Comparison of ENCODE assay signal across 8 cellular contexts in genomic region chr6:80003841-80004198, GRCh38. TPM values are rescaled to one million over a fixed set of nuclear protein-coding genes. Genes with fewer than 3 reads are reported as not detected.
DNase-seq lines count a peak whose midpoint lies in the region; ATAC-seq and TF ChIP-seq lines count a peak whose summit lies in the region.

No MANE protein-coding gene starts in this region.

- H3K36me3 ChIP-seq in esophagus squamous epithelium (no peaks in the 10 kb centered on the region), neural progenitor cell (peaks cover 26% of the 10 kb centered on the region)

- H3K4me3 Mint-ChIP-seq in activated CD8-positive, alpha-beta T cell treated with anti-CD3 and anti-CD28 coated beads, Interleukin-2, amount 10 ng/mL, durations not matched to agents 7 days and 5 days = peak overlapping the region; percentile 92
- H3K4me3 Mint-ChIP-seq in neural progenitor cell = peak overlapping the region; percentile 98

- ATAC-seq in GM21619 (IDR thresholded peaks at IDR 0.05; ENCODE audit: unreplicated experiment) = peak; percentile 4
- peak; percentile 45 for ATAC-seq in activated CD8-positive, alpha-beta T cell treated with anti-CD3 and anti-CD28 coated beads, Interleukin-2, amount 10 ng/mL, durations not matched to agents 7 days and 5 days
- ATAC-seq in GM18861 (IDR thresholded peaks at IDR 0.05; ENCODE audit: unreplicated experiment) = no peak
- no peak for ATAC-seq in omental fat pad (ENCODE audit: low FRiP score)

- H3K4me3 ChIP-seq in esophagus squamous epithelium (peak overlapping the region; percentile 59 to 79 (median 67)), neural progenitor cell (peak overlapping the region; percentile 90)

- peak overlapping the region; percentile 95 for H2AFZ ChIP-seq in neural progenitor cell (replicated peaks)

- peaks cover 16% of the 10 kb centered on the region for H3F3A ChIP-seq in neural progenitor cell (ENCODE audit: low read depth)

- CTCF ChIA-PET in activated CD8-positive, alpha-beta T cell treated with anti-CD3 and anti-CD28 coated beads, Interleukin-2, amount 10 ng/mL, durations not matched to agents 7 days and 5 days (lab: Charles Lee) = interaction anchor here (0.9 to 13.0 kb wide), 8 partner anchors 16 to 135 kb away, joined by 3 to 108 read pairs (median 6); no protein-coding TSS in a partner anchor

- H3K27ac ChIP-seq in esophagus squamous epithelium (peak overlapping the region; percentile 86 to 94 (median 90)), neural progenitor cell (peak overlapping the region; percentile 61)

- H3K9ac ChIP-seq in neural progenitor cell = peak overlapping the region; percentile 46

- H3K27me3 ChIP-seq in esophagus squamous epithelium (no peaks in the 10 kb centered on the region), neural progenitor cell (no peaks in the 10 kb centered on the region)

- H3K27ac Mint-ChIP-seq in activated CD8-positive, alpha-beta T cell treated with anti-CD3 and anti-CD28 coated beads, Interleukin-2, amount 10 ng/mL, durations not matched to agents 7 days and 5 days = peak overlapping the region; percentile 99
- H3K27ac Mint-ChIP-seq in neural progenitor cell = peak overlapping the region; percentile 83

- H3K4me1 ChIP-seq in esophagus squamous epithelium = peaks cover 6 to 23% (median 14%) of the 10 kb centered on the region in 3 donors
- peaks cover 14% of the 10 kb centered on the region for H3K4me1 ChIP-seq in neural progenitor cell

- H3K79me2 ChIP-seq in neural progenitor cell (ENCODE audit: low read depth) = peaks cover 41% of the 10 kb centered on the region

- H4K20me1 ChIP-seq in neural progenitor cell (ENCODE audit: low read depth) = no peaks in the 10 kb centered on the region

- WGBS in esophagus squamous epithelium, 2 donors = 3 to 4% methylated on average over 9 to 15 of the region's 15 CpGs

- H3K4me1 Mint-ChIP-seq in activated CD8-positive, alpha-beta T cell treated with anti-CD3 and anti-CD28 coated beads, Interleukin-2, amount 10 ng/mL, durations not matched to agents 7 days and 5 days (ENCODE audit: low read depth) = peaks cover 38% of the 10 kb centered on the region
- H3K4me1 Mint-ChIP-seq in neural progenitor cell = peaks cover 28% of the 10 kb centered on the region

- peaks cover 26% of the 10 kb centered on the region for H3K36me3 Mint-ChIP-seq in activated CD8-positive, alpha-beta T cell treated with anti-CD3 and anti-CD28 coated beads, Interleukin-2, amount 10 ng/mL, durations not matched to agents 7 days and 5 days (ENCODE audit: low read depth)
- H3K36me3 Mint-ChIP-seq in neural progenitor cell = peaks cover 8% of the 10 kb centered on the region

- H3K9me3 Mint-ChIP-seq in activated CD8-positive, alpha-beta T cell treated with anti-CD3 and anti-CD28 coated beads, Interleukin-2, amount 10 ng/mL, durations not matched to agents 7 days and 5 days (ENCODE audit: insufficient read depth) = no peaks in the 10 kb centered on the region
- H3K9me3 Mint-ChIP-seq in neural progenitor cell = no peaks in the 10 kb centered on the region

- H3K27me3 Mint-ChIP-seq in activated CD8-positive, alpha-beta T cell treated with anti-CD3 and anti-CD28 coated beads, Interleukin-2, amount 10 ng/mL, durations not matched to agents 7 days and 5 days (ENCODE audit: low read depth) = peaks cover 5% of the 10 kb centered on the region
- no peaks in the 10 kb centered on the region for H3K27me3 Mint-ChIP-seq in neural progenitor cell (ENCODE audit: insufficient read depth, low read depth)

- no peak for TF ChIP-seq POLR2A in esophagus squamous epithelium (IDR thresholded peaks at IDR 0.05)

- POLR2A ChIA-PET in activated CD8-positive, alpha-beta T cell treated with anti-CD3 and anti-CD28 coated beads, Interleukin-2, amount 10 ng/mL, durations not matched to agents 7 days and 5 days (lab: Charles Lee) = interaction anchor here (0.6 to 2.0 kb wide), 11 partner anchors 9 to 103 kb away, joined by 3 to 14 read pairs (median 5); partner anchors contain the start of gene BCKDHB

- peak; percentile 66 for DNase-seq in DMS79 treated with DMSO at 0.1 percent for 48 hours (lab: John Stamatoyannopoulos, UW)
- DNase-seq in NCI-H1105 treated with DMSO at 0.1 percent for 48 hours (lab: John Stamatoyannopoulos, UW) = peak; percentile 72
- peak; percentile 79 for DNase-seq in activated CD8-positive, alpha-beta T cell treated with anti-CD3 and anti-CD28 coated beads, Interleukin-2, amount 10 ng/mL, durations not matched to agents 7 days and 5 days
- no peak for DNase-seq in esophagus squamous epithelium (lab: John Stamatoyannopoulos, UW)
- no peak for DNase-seq in neural progenitor cell (ENCODE audit: low spot score)
- no peak for DNase-seq in omental fat pad (ENCODE audit: low spot score)

- intact Hi-C loops in esophagus squamous epithelium (cut with DNase I) = no loop called here

- TF ChIP-seq CTCF in esophagus squamous epithelium (IDR thresholded peaks at IDR 0.05) (no peak), neural progenitor cell (IDR thresholded peaks at IDR 0.05) (no peak), omental fat pad (IDR thresholded peaks at IDR 0.05) (no peak)

- H3K9me3 ChIP-seq in esophagus squamous epithelium (no peaks in the 10 kb centered on the region), neural progenitor cell (ENCODE audit: low read depth) (no peaks in the 10 kb centered on the region)

- H3K4me2 ChIP-seq in neural progenitor cell = peak overlapping the region; percentile 91

RNA-seq across cellular contexts. Expression of gene TTK, which starts 0.6 kb away (rescaled TPM):
- 10 to 100 TPM; 40.9 to 47.8 TPM for total RNA-seq in activated CD8-positive, alpha-beta T cell treated with anti-CD3 and anti-CD28 coated beads, Interleukin-2, amount 10 ng/mL, durations not matched to agents 7 days and 5 days
- 10 to 100 TPM in 2 of 4 donors, 1 to 10 TPM in 2; 2.7 to 18.3 (median 9.8) TPM for total RNA-seq in esophagus squamous epithelium
- 139 and 231 TPM in 2 replicates for total RNA-seq in neural progenitor cell (ENCODE audit: low replicate concordance)
- 1 to 10 TPM in 1 of 4 donors, under 1 TPM in 1, not detected in 2; 0.19 to 2.9 TPM for total RNA-seq in omental fat pad

RNA-seq across cellular contexts. Expression of gene ELOVL4, which starts 56.5 kb away (rescaled TPM):
- under 1 TPM; 0.55 to 0.74 TPM for total RNA-seq in activated CD8-positive, alpha-beta T cell treated with anti-CD3 and anti-CD28 coated beads, Interleukin-2, amount 10 ng/mL, durations not matched to agents 7 days and 5 days
- total RNA-seq in esophagus squamous epithelium (10 to 100 TPM in 2 of 4 donors, 1 to 10 TPM in 2; 6.7 to 18.7 (median 12.1) TPM), neural progenitor cell (ENCODE audit: low replicate concordance) (11.6 and 17.2 TPM in 2 replicates), omental fat pad (under 1 TPM; 0.19 to 0.95 (median 0.37) TPM)

Comparison
In these comparisons a context has a peak if more than half of its experiments do, and no peak if none do; other contexts are left out.
1. DNase-seq: peak in DMS79 treated with DMSO at 0.1 percent for 48 hours (single experiment), NCI-H1105 treated with DMSO at 0.1 percent for 48 hours (single experiment) and activated CD8-positive, alpha-beta T cell treated with anti-CD3 and anti-CD28 coated beads, Interleukin-2, amount 10 ng/mL, durations not matched to agents 7 days and 5 days (single experiment); none in esophagus squamous epithelium (single experiment), neural progenitor cell (single experiment) and omental fat pad (single experiment).
2. ATAC-seq: peak in GM21619 (single experiment) and activated CD8-positive, alpha-beta T cell treated with anti-CD3 and anti-CD28 coated beads, Interleukin-2, amount 10 ng/mL, durations not matched to agents 7 days and 5 days (single experiment); none in GM18861 (single experiment) and omental fat pad (single experiment).